17 cellular contexts compared by ENCODE assay signal in the genomic region with DNA sequence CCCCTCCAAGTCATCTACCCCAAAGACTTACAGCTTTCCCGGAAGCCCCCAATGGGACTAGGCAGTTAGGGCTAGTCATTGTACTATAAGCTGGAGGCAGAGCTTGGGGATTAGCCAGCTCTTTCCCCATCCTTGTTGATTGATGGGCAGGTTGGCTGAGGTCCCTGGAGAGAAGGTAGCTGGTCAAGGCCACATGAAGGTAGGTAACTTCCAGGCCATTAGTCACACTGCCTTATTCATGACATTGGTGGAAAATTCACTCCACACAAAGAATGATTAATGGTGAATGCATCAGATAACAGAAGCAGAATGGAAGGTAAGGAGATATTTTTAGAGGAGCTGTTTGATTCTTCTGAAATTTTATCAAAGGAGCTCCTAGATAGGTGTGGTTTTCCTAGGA. TPM values are rescaled to one million over a fixed set of nuclear protein-coding genes. Genes with fewer than 3 reads are reported as not detected.
DNase-seq lines count a peak whose midpoint lies in the region; ATAC-seq, FAIRE-seq and TF ChIP-seq lines count a peak whose summit lies in the region.
"Had no signal": no experiment of that assay in that cellular context is flagged by ENCODE, and none has a peak within 500 bp of the region (broad histone marks: within the 10 kb centered on the region; RNA-seq: fewer than 3 reads in every experiment).

No MANE protein-coding gene starts in this region.

- TF ChIP-seq CTCF in astrocyte (IDR thresholded peaks at IDR 0.05; ENCODE audit: insufficient read depth, low read depth, low read length) (no peak), prostate gland (IDR thresholded peaks at IDR 0.05) (no peak), tibial artery (IDR thresholded peaks at IDR 0.05) (no peak)

- H3K27me3 ChIP-seq in CD4-positive, CD25-positive, alpha-beta regulatory T cell (ENCODE audit: control insufficient read depth, insufficient read depth, low read length), result no peaks in the 10 kb centered on the region
- H3K27me3 ChIP-seq in astrocyte (ENCODE audit: insufficient read depth, low read length), result no peaks in the 10 kb centered on the region
- H3K27me3 ChIP-seq in prostate gland (replicated peaks; ENCODE audit: insufficient read depth), result no peaks in the 10 kb centered on the region
- H3K27me3 ChIP-seq in tibial artery, result no peaks in the 10 kb centered on the region
- H3K27me3 ChIP-seq: vagina had no signal

- no peak overlapping the region for H3K27ac ChIP-seq in CD4-positive, CD25-positive, alpha-beta regulatory T cell (ENCODE audit: insufficient read depth, low read length, poor library complexity, severe bottlenecking)
- H3K27ac ChIP-seq in astrocyte (ENCODE audit: low read depth, low read length), result peak overlapping the region; percentile 78
- H3K27ac ChIP-seq in prostate gland, result no peak overlapping the region
- no peak overlapping the region for H3K27ac ChIP-seq in tibial artery
- H3K27ac ChIP-seq: vagina had no signal

- H3K27me3 Mint-ChIP-seq in CD4-positive, CD25-positive, alpha-beta regulatory T cell, result no peaks in the 10 kb centered on the region
- H3K27me3 Mint-ChIP-seq in astrocyte (ENCODE audit: low read depth, unreplicated experiment), result peaks cover 8% of the 10 kb centered on the region
- no peaks in the 10 kb centered on the region for H3K27me3 Mint-ChIP-seq in activated CD8-positive, alpha-beta T cell treated with anti-CD3 and anti-CD28 coated beads, Interleukin-2, amount 10 ng/mL, durations not matched to agents 7 days and 5 days (ENCODE audit: low read depth)
- H3K27me3 Mint-ChIP-seq: activated CD8-positive, alpha-beta memory T cell treated with anti-CD3 and anti-CD28 coated beads, Interleukin-2, amount 10 ng/mL, durations not matched to agents 7 days and 5 days had no signal

- no peaks in the 10 kb centered on the region for H3K9me3 Mint-ChIP-seq in CD4-positive, CD25-positive, alpha-beta regulatory T cell
- peaks cover 7% of the 10 kb centered on the region for H3K9me3 Mint-ChIP-seq in astrocyte (ENCODE audit: unreplicated experiment)
- peaks cover 6% of the 10 kb centered on the region for H3K9me3 Mint-ChIP-seq in activated CD8-positive, alpha-beta T cell treated with anti-CD3 and anti-CD28 coated beads, Interleukin-2, amount 10 ng/mL, durations not matched to agents 7 days and 5 days (ENCODE audit: insufficient read depth)

- peaks cover 57% of the 10 kb centered on the region for H3K4me1 ChIP-seq in CD4-positive, CD25-positive, alpha-beta regulatory T cell (ENCODE audit: control insufficient read depth, insufficient read depth, low read length, poor library complexity, severe bottlenecking)
- H3K4me1 ChIP-seq in astrocyte (ENCODE audit: insufficient read depth, low read length) (peaks cover 70% of the 10 kb centered on the region), prostate gland (replicated peaks) (no peaks in the 10 kb centered on the region), tibial artery (peaks cover 0 to 13% (median 0%) of the 10 kb centered on the region in 4 donors)

- no peak for ATAC-seq in CD4-positive, CD25-positive, alpha-beta regulatory T cell (ENCODE audit: low read depth in 2 of 2)
- ATAC-seq in left lobe of liver, result peak; percentile 72
- no peak for ATAC-seq in activated CD8-positive, alpha-beta T cell treated with anti-CD3 and anti-CD28 coated beads, Interleukin-2, amount 10 ng/mL, durations not matched to agents 7 days and 5 days
- ATAC-seq: activated CD4-positive, CD25-positive, alpha-beta regulatory T cell treated with anti-CD3 and anti-CD28 coated beads, Interleukin-2, amount 50 U/mL, for 24 hours; activated CD8-positive, alpha-beta memory T cell treated with anti-CD3 and anti-CD28 coated beads, Interleukin-2, amount 10 ng/mL, durations not matched to agents 7 days and 5 days; Right ventricle myocardium inferior had no signal

- H3K4me2 ChIP-seq in astrocyte (ENCODE audit: low read length), result peak overlapping the region; percentile 22

- H3K36me3 Mint-ChIP-seq in CD4-positive, CD25-positive, alpha-beta regulatory T cell, result no peaks in the 10 kb centered on the region
- peaks cover 7% of the 10 kb centered on the region for H3K36me3 Mint-ChIP-seq in astrocyte (ENCODE audit: low read depth, unreplicated experiment)
- peaks cover 29% of the 10 kb centered on the region for H3K36me3 Mint-ChIP-seq in activated CD8-positive, alpha-beta T cell treated with anti-CD3 and anti-CD28 coated beads, Interleukin-2, amount 10 ng/mL, durations not matched to agents 7 days and 5 days (ENCODE audit: low read depth)

- H2AFZ ChIP-seq in astrocyte (ENCODE audit: low read depth, low read length), result no peak overlapping the region

- CTCF ChIA-PET in activated CD8-positive, alpha-beta T cell treated with anti-CD3 and anti-CD28 coated beads, Interleukin-2, amount 10 ng/mL, durations not matched to agents 7 days and 5 days (lab: Charles Lee), result interaction anchor here (0.6 to 5.2 kb wide), 11 partner anchors 17 to 804 kb away, joined by 3 to 29 read pairs (median 3); no protein-coding TSS in a partner anchor

- H3K79me2 ChIP-seq in astrocyte (ENCODE audit: insufficient read depth, low read length), result no peaks in the 10 kb centered on the region

- FAIRE-seq in astrocyte (lab: Jason Lieb, UNC), result no peak

- no peaks in the 10 kb centered on the region for H4K20me1 ChIP-seq in astrocyte (ENCODE audit: insufficient read depth, low read length)

- H3K9ac ChIP-seq in astrocyte (ENCODE audit: low read length), result peak overlapping the region; percentile 26

- intact Hi-C loops in prostate gland (cut with DNase I), result no loop called here
- intact Hi-C loops in tibial artery (cut with DNase I; ENCODE audit: low total_unique reads), result no loop called here

- DNase-seq in CD4-positive, CD25-positive, alpha-beta regulatory T cell, result no peak
- DNase-seq in NCI-H226 (peak; percentile 76), astrocyte (ENCODE audit: low read depth) (peak; percentile 90), left lobe of liver (ENCODE audit: low spot score) (peak; percentile 53), prostate gland (ENCODE audit: low spot score) (no peak), tibial artery (no peak), globus pallidus (ENCODE audit: low spot score) (no peak)
- DNase-seq in activated CD8-positive, alpha-beta T cell treated with anti-CD3 and anti-CD28 coated beads, Interleukin-2, amount 10 ng/mL, durations not matched to agents 7 days and 5 days, result no peak
- DNase-seq: activated CD8-positive, alpha-beta memory T cell treated with anti-CD3 and anti-CD28 coated beads, Interleukin-2, amount 10 ng/mL, durations not matched to agents 7 days and 5 days; activated effector memory CD4-positive, alpha-beta T cell treated with Interleukin-2 at 50 U/mL for 16 hours; DMS79 treated with DMSO at 0.1 percent for 48 hours; H7; mesendoderm; NCI-H1105 treated with DMSO at 0.1 percent for 48 hours had no signal

- peaks cover 33 to 86% (median 61%) of the 10 kb centered on the region in 4 donors for H3K4me1 Mint-ChIP-seq in CD4-positive, CD25-positive, alpha-beta regulatory T cell
- peaks cover 63% of the 10 kb centered on the region for H3K4me1 Mint-ChIP-seq in astrocyte (ENCODE audit: low read depth, unreplicated experiment)
- peaks cover 81% of the 10 kb centered on the region for H3K4me1 Mint-ChIP-seq in activated CD8-positive, alpha-beta T cell treated with anti-CD3 and anti-CD28 coated beads, Interleukin-2, amount 10 ng/mL, durations not matched to agents 7 days and 5 days (ENCODE audit: low read depth)

- no peak for TF ChIP-seq POLR2A in prostate gland (IDR thresholded peaks at IDR 0.05)

- H3K4me3 ChIP-seq in CD4-positive, CD25-positive, alpha-beta regulatory T cell (ENCODE audit: low read depth, low read length), result no peak overlapping the region
- no peak overlapping the region for H3K4me3 ChIP-seq in astrocyte (ENCODE audit: insufficient read depth, low read depth, low read length)
- H3K4me3 ChIP-seq in prostate gland, result no peak overlapping the region
- no peak overlapping the region for H3K4me3 ChIP-seq in tibial artery
- H3K4me3 ChIP-seq: vagina had no signal

- H3K4me3 Mint-ChIP-seq in CD4-positive, CD25-positive, alpha-beta regulatory T cell, result peak overlapping the region in 1 of 4 donors; percentile 49
- H3K4me3 Mint-ChIP-seq in astrocyte (ENCODE audit: unreplicated experiment), result no peak overlapping the region
- H3K4me3 Mint-ChIP-seq in activated CD8-positive, alpha-beta T cell treated with anti-CD3 and anti-CD28 coated beads, Interleukin-2, amount 10 ng/mL, durations not matched to agents 7 days and 5 days, result no peak overlapping the region
- H3K4me3 Mint-ChIP-seq: activated CD8-positive, alpha-beta memory T cell treated with anti-CD3 and anti-CD28 coated beads, Interleukin-2, amount 10 ng/mL, durations not matched to agents 7 days and 5 days had no signal

- 88% methylated on average over 1 of the region's 1 CpG for WGBS in prostate gland

- H3K9me3 ChIP-seq in CD4-positive, CD25-positive, alpha-beta regulatory T cell (ENCODE audit: control insufficient read depth in 2 of 2, low read length in 2 of 2), result no peaks in the 10 kb centered on the region
- H3K9me3 ChIP-seq in astrocyte (ENCODE audit: insufficient read depth, low read depth, low read length) (no peaks in the 10 kb centered on the region), prostate gland (no peaks in the 10 kb centered on the region), tibial artery (no peaks in the 10 kb centered on the region)
- H3K9me3 ChIP-seq: vagina had no signal

- H3K27ac Mint-ChIP-seq in CD4-positive, CD25-positive, alpha-beta regulatory T cell, result peak overlapping the region in 2 of 3 donors; percentile 20 to 48
- no peak overlapping the region for H3K27ac Mint-ChIP-seq in astrocyte (ENCODE audit: unreplicated experiment)
- no peak overlapping the region for H3K27ac Mint-ChIP-seq in activated CD8-positive, alpha-beta T cell treated with anti-CD3 and anti-CD28 coated beads, Interleukin-2, amount 10 ng/mL, durations not matched to agents 7 days and 5 days
- H3K27ac Mint-ChIP-seq: activated CD8-positive, alpha-beta memory T cell treated with anti-CD3 and anti-CD28 coated beads, Interleukin-2, amount 10 ng/mL, durations not matched to agents 7 days and 5 days had no signal

- POLR2A ChIA-PET in activated CD8-positive, alpha-beta T cell treated with anti-CD3 and anti-CD28 coated beads, Interleukin-2, amount 10 ng/mL, durations not matched to agents 7 days and 5 days (lab: Charles Lee), result interaction anchor here (1.2 to 1.9 kb wide), 2 partner anchors 8 to 49 kb away, joined by 3 to 12 read pairs; a partner anchor contains a TSS

- no peaks in the 10 kb centered on the region for H3K36me3 ChIP-seq in CD4-positive, CD25-positive, alpha-beta regulatory T cell (ENCODE audit: control insufficient read depth, insufficient read depth, low read length)
- no peaks in the 10 kb centered on the region for H3K36me3 ChIP-seq in astrocyte (ENCODE audit: insufficient read depth, low read length)
- H3K36me3 ChIP-seq in prostate gland, result no peaks in the 10 kb centered on the region
- H3K36me3 ChIP-seq in tibial artery, result peaks cover 18 to 74% (median 71%) of the 10 kb centered on the region in 3 donors

RNA-seq across cellular contexts. Expression of a gene that starts 49.5 kb away (rescaled TPM):
- total RNA-seq in CD4-positive, CD25-positive, alpha-beta regulatory T cell, result 24.9 TPM
- 10 to 100 TPM; 18.0 to 27.0 (median 18.9) TPM for polyA plus RNA-seq in CD4-positive, CD25-positive, alpha-beta regulatory T cell
- total RNA-seq in astrocyte, result 203 and 213 TPM in 2 replicates
- 13.5 TPM for total RNA-seq in left lobe of liver
- total RNA-seq in prostate gland, result 10 to 100 TPM; 22.2 to 25.5 TPM
- total RNA-seq in activated CD8-positive, alpha-beta T cell treated with anti-CD3 and anti-CD28 coated beads, Interleukin-2, amount 10 ng/mL, durations not matched to agents 7 days and 5 days, result 10 to 100 TPM; 90.1 to 90.9 TPM

Comparison
In these comparisons a context has a peak if more than half of its experiments do, and no peak if none do; other contexts are left out.
1. DNase-seq: peak in NCI-H226 (single experiment), astrocyte (single experiment) and left lobe of liver (single experiment); none in CD4-positive, CD25-positive, alpha-beta regulatory T cell (0 of 3), prostate gland (single experiment), tibial artery (0 of 2), activated CD8-positive, alpha-beta T cell treated with anti-CD3 and anti-CD28 coated beads, Interleukin-2, amount 10 ng/mL, durations not matched to agents 7 days and 5 days (single experiment) and globus pallidus (single experiment).
2. H3K27ac Mint-ChIP-seq: peak in CD4-positive, CD25-positive, alpha-beta regulatory T cell (2 of 3); none in astrocyte (single experiment) and activated CD8-positive, alpha-beta T cell treated with anti-CD3 and anti-CD28 coated beads, Interleukin-2, amount 10 ng/mL, durations not matched to agents 7 days and 5 days (single experiment).